In the genomic region with DNA sequence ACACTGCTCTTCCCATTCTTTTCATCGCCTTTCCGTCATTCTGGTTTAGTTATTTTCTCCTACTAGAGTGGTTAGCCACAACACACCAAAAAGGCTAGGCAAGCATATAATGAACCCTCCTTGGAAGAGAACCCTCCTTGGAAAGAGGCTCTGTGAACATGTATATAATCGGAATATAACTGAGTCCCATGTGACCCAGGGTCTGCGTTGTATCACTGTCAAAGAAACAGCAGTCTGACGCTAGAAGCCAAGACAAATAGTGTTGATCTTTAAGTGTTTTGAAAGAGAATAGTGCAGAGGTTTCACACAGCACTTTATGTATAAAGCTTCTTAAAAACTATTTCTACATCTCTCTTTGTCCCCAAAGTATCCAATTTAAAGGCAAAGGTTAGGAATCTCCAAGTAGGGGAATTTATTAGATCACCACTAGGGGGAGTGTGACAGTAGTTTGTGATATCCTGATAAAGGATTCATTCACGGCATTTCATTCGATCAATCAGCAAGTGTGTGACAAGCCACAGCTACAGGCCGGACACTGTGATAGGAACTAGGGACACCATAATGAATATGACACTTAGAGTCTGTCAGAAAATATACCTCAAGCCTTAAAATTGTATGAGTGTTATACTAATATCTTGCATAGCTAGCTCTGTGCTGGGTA, we compare ENCODE assay signal across 8 cellular contexts.
A peak's percentile ranks its signal among the peaks of the same experiment; 100 is the strongest.
DNase-seq lines count a peak whose midpoint lies in the region; ATAC-seq and TF ChIP-seq lines count a peak whose summit lies in the region.

No MANE protein-coding gene starts in this region.

- H4K20me1 ChIP-seq in OCI-LY3 (ENCODE audit: insufficient read depth, low read length) = no peaks in the 10 kb centered on the region

- H3K27me3 ChIP-seq in OCI-LY3 (ENCODE audit: low read depth, low read length) = no peaks in the 10 kb centered on the region

- H3K27ac Mint-ChIP-seq in naive B cell = no peak overlapping the region

- in situ Hi-C loops in GM13976 (cut with MboI; ENCODE audit: low sequenced_read_pairs, unreplicated experiment) = loop anchor here (25.0 kb wide), 1 partner anchor 1121 kb away; a partner anchor contains a TSS

- H3K27me3 Mint-ChIP-seq in naive B cell = peaks cover 0 to 4% (median 0%) of the 10 kb centered on the region in 3 donors

- no peaks in the 10 kb centered on the region for H3K36me3 Mint-ChIP-seq in naive B cell

- no peaks in the 10 kb centered on the region for H3K79me2 ChIP-seq in OCI-LY3 (ENCODE audit: low read length)

- ATAC-seq in HG03103 (IDR thresholded peaks at IDR 0.05; ENCODE audit: low read depth, unreplicated experiment) (peak; percentile 52), naive B cell (ENCODE audit: low read depth in 2 of 2) (no peak), GM19463 (IDR thresholded peaks at IDR 0.05; ENCODE audit: unreplicated experiment) (no peak)

- no peak overlapping the region for H3K27ac ChIP-seq in OCI-LY3 (ENCODE audit: low read length)

- TF ChIP-seq CTCF in GM13976 (IDR thresholded peaks at IDR 0.05; ENCODE audit: borderline replicate concordance, control extremely low read depth, extremely low read depth, insufficient read depth, missing control alignments) = peak; percentile 59
- peak; percentile 93 for TF ChIP-seq CTCF in OCI-LY3 (IDR thresholded peaks at IDR 0.05; ENCODE audit: low read depth, low read length)

- no peak overlapping the region for H3K4me3 Mint-ChIP-seq in naive B cell

- peak overlapping the region; percentile 53 for H3K4me2 ChIP-seq in OCI-LY3 (ENCODE audit: low read length)

- peak overlapping the region; percentile 16; the same call in 1 of the 2 replicates for H2AFZ ChIP-seq in OCI-LY3 (ENCODE audit: low read depth, low read length)

- H3K36me3 ChIP-seq in OCI-LY3 (replicated peaks; ENCODE audit: low read depth, low read length) = no peaks in the 10 kb centered on the region

- H3K4me1 Mint-ChIP-seq in naive B cell = no peaks in the 10 kb centered on the region

- H3K9me3 ChIP-seq in OCI-LY3 (ENCODE audit: insufficient read depth, low read length) = no peaks in the 10 kb centered on the region

- peaks cover 0 to 7% (median 2%) of the 10 kb centered on the region in 7 donors for H3K9me3 Mint-ChIP-seq in naive B cell

- H3K9ac ChIP-seq in OCI-LY3 (ENCODE audit: low read length) = no peak overlapping the region

- peaks cover 11% of the 10 kb centered on the region for H3K4me1 ChIP-seq in OCI-LY3 (ENCODE audit: low read length)

- DNase-seq in A172 (ENCODE audit: low spot score) = peak; percentile 35
- DNase-seq in GM13976 (ENCODE audit: low spot score) = peak; percentile 15
- DNase-seq in epidermal melanocyte (ENCODE audit: insufficient read length, low spot score) = peak; percentile 33
- peak; percentile 1 for DNase-seq in naive B cell
- DNase-seq in DMS79 (lab: John Stamatoyannopoulos, UW) = no peak

- peak overlapping the region; percentile 12; the same call in 1 of the 2 replicates for H3K4me3 ChIP-seq in OCI-LY3 (ENCODE audit: low read length)
